In genomic region chr10:68697106-68697505, GRCh38 we compare ENCODE assay signal across 23 cellular contexts.
"Had no signal": no experiment of that assay in that cellular context is flagged by ENCODE, and none has a peak within 500 bp of the region (broad histone marks: within the 10 kb centered on the region; RNA-seq: fewer than 3 reads in every experiment).

No MANE protein-coding gene starts in this region.

- H3K4me3 ChIP-seq: coronary artery, dorsolateral prefrontal cortex, gastroesophageal sphincter, left lung, lower lobe of right lung, right atrium auricular region, smooth muscle cell, suprapubic skin, thyroid gland had no signal

- H3K4me3 Mint-ChIP-seq: immature natural killer cell; naive thymus-derived CD4-positive, alpha-beta T cell; neural crest cell; type B pancreatic cell had no signal

- ATAC-seq: esophagus mucosa; gastroesophageal sphincter; left lung; lower lobe of right lung; naive thymus-derived CD4-positive, alpha-beta T cell; stimulated activated naive CD8-positive, alpha-beta T cell treated with anti-CD3 and anti-CD28 coated beads, Interleukin-15, Interleukin-2, amounts not matched to agents 100 U/mL and 50 U/mL, for 24 hours had no signal

- H3K27me3 Mint-ChIP-seq: type B pancreatic cell had no signal

- H3K27ac Mint-ChIP-seq: immature natural killer cell; naive thymus-derived CD4-positive, alpha-beta T cell; type B pancreatic cell had no signal

- DNase-seq: cerebellar nuclear complex; dorsolateral prefrontal cortex; effector CD8-positive, alpha-beta T cell; foreskin fibroblast; glutamatergic neuron; immature natural killer cell; left lung; lower lobe of right lung; mesenchymal stem cell; midbrain; naive thymus-derived CD4-positive, alpha-beta T cell; posterior cingulate gyrus; stimulated activated CD4-positive, alpha-beta T cell treated with anti-CD3 and anti-CD28 coated beads, Interleukin-2, amount 100 ng/mL, for 48 hours; stimulated activated naive CD8-positive, alpha-beta T cell treated with anti-CD3 and anti-CD28 coated beads, Interleukin-15, Interleukin-2, amounts not matched to agents 100 U/mL and 50 U/mL, for 24 hours; thyroid gland had no signal

- H3K36me3 ChIP-seq: left lung, lower lobe of right lung, right atrium auricular region, suprapubic skin, thyroid gland had no signal

- H3K9me3 Mint-ChIP-seq: immature natural killer cell; naive thymus-derived CD4-positive, alpha-beta T cell; neural crest cell; type B pancreatic cell had no signal

- H3K27ac ChIP-seq: coronary artery, dorsolateral prefrontal cortex, gastroesophageal sphincter, left lung, lower lobe of right lung, right atrium auricular region, suprapubic skin, thyroid gland had no signal

- H3K36me3 Mint-ChIP-seq: immature natural killer cell had no signal

- H3K27me3 ChIP-seq: dorsolateral prefrontal cortex, gastroesophageal sphincter, left lung, right atrium auricular region, suprapubic skin, thyroid gland had no signal

- H3K4me1 ChIP-seq: left lung, lower lobe of right lung, suprapubic skin, thyroid gland had no signal

- H3K4me1 Mint-ChIP-seq: immature natural killer cell; naive thymus-derived CD4-positive, alpha-beta T cell; neural crest cell had no signal

- H3K9me3 ChIP-seq: gastroesophageal sphincter, left lung, lower lobe of right lung, right atrium auricular region, suprapubic skin, thyroid gland had no signal
